29 cellular contexts compared by ENCODE assay signal in the genomic region with DNA sequence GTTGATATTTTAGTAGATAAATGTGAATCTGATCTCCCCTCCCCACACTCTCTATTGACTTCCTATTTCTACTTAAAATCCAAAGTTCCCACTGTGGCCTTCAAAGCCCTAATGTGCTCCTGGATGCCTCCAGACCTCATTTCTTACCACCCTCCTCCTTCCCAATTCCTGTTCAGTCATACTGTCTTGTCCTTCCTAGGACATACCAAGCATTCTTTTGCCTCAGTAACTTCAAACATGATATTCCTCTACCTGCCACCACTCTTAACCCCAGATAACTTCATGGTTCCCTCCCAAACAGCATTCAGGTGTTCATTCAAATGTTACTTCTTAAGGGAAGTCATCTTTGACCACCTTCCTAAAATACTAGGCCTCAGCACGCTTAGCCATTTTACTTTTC.
"Had no signal": no experiment of that assay in that cellular context is flagged by ENCODE, and none has a peak within 500 bp of the region (broad histone marks: within the 10 kb centered on the region; RNA-seq: fewer than 3 reads in every experiment).

No MANE protein-coding gene starts in this region.

- H3K4me1 ChIP-seq: adrenal gland, body of pancreas, breast epithelium had no signal

- H3K36me3 Mint-ChIP-seq: activated CD4-positive, alpha-beta memory T cell treated with anti-CD3 and anti-CD28 coated beads for 36 hours; activated naive CD4-positive, alpha-beta T cell treated with anti-CD3 and anti-CD28 coated beads, Interleukin-2, amount 50 U/mL, for 72 hours had no signal

- H3K4me1 Mint-ChIP-seq: activated B cell treated with CpG ODN at 0.5 μM for 24 hours had no signal

- H3K9me3 ChIP-seq: adrenal gland, body of pancreas, breast epithelium, MG63 had no signal

- H3K27me3 ChIP-seq: adrenal gland, body of pancreas, breast epithelium, MG63 had no signal

- ATAC-seq: activated naive CD4-positive, alpha-beta T cell treated with anti-CD3 and anti-CD28 coated beads, Interleukin-2, amount 50 U/mL, for 72 hours; activated T-cell treated with anti-CD3 and anti-CD28 coated beads, Interleukin-2, amount 50 U/mL, for 4 hours; body of pancreas; Panc1; SK-N-SH treated with all-trans-retinoic acid at 6 μM for 48 hours had no signal

- H3K27ac Mint-ChIP-seq: activated B cell treated with CpG ODN at 0.5 μM for 24 hours; activated CD4-positive, alpha-beta memory T cell treated with anti-CD3 and anti-CD28 coated beads for 36 hours; activated naive CD4-positive, alpha-beta T cell treated with anti-CD3 and anti-CD28 coated beads for 36 hours; activated naive CD4-positive, alpha-beta T cell treated with anti-CD3 and anti-CD28 coated beads, Interleukin-2, amount 50 U/mL, for 72 hours; activated T-helper 1 cell treated with anti-CD3 and anti-CD28 coated beads, Interleukin-12 subunit alpha, Interleukin-12 subunit beta, Interleukin-2, Interleukin-4 antibody, amounts not matched to agents 30 ng/mL and 10 ng/mL and 1 ng/mL, durations not matched to agents 14 hours and 24 hours and 36 hours had no signal

- H3K27me3 Mint-ChIP-seq: activated B cell treated with CpG ODN at 0.5 μM for 24 hours; activated CD4-positive, alpha-beta memory T cell treated with anti-CD3 and anti-CD28 coated beads for 36 hours had no signal

- H3K4me3 ChIP-seq: adrenal gland, body of pancreas, breast epithelium, MG63 had no signal

- H3K27ac ChIP-seq: adrenal gland, body of pancreas, breast epithelium had no signal

- DNase-seq: activated B cell treated with CpG ODN at 0.5 μM for 24 hours; activated CD4-positive, alpha-beta memory T cell treated with anti-CD3 and anti-CD28 coated beads for 36 hours; activated CD4-positive, alpha-beta T cell treated with anti-CD3 and anti-CD28 coated beads for 4 hours; activated CD4-positive, alpha-beta T cell treated with anti-CD3 and anti-CD28 coated beads, Interleukin-2, amount 50 U/mL, for 1 hour; activated CD4-positive, CD25-positive, alpha-beta regulatory T cell treated with anti-CD3 and anti-CD28 coated beads, Interleukin-2, amount 50 U/mL, for 72 hours; activated CD8-positive, alpha-beta memory T cell treated with anti-CD3 and anti-CD28 coated beads, Interleukin-2, amount 50 U/mL, for 4 hours; activated gamma-delta T cell treated with Interleukin-2 at 50 U/mL for 16 hours; activated naive CD4-positive, alpha-beta T cell treated with anti-CD3 and anti-CD28 coated beads for 36 hours; activated T-cell treated with anti-CD3 and anti-CD28 coated beads for 4 hours; activated T-cell treated with anti-CD3 and anti-CD28 coated beads, Interleukin-2, amount 50 U/mL, for 4 hours; adrenal gland; body of pancreas; MG63; NCI-H1048; NCI-H1105 treated with DMSO at 0.1 percent for 48 hours; NCI-H1436; NCI-H1694; NCI-H1930; NCI-H2081 treated with DMSO at 0.1 percent for 48 hours; NCI-H345; NCI-H524 treated with DMSO at 0.1 percent for 48 hours; SHP77; T-helper 1 cell had no signal

- H3K4me3 Mint-ChIP-seq: activated B cell treated with CpG ODN at 0.5 μM for 24 hours; activated CD4-positive, alpha-beta memory T cell treated with anti-CD3 and anti-CD28 coated beads for 36 hours; activated naive CD4-positive, alpha-beta T cell treated with anti-CD3 and anti-CD28 coated beads for 36 hours; activated T-cell treated with anti-CD3 and anti-CD28 coated beads, Interleukin-2, amount 50 U/mL, for 4 hours; activated T-helper 1 cell treated with anti-CD3 and anti-CD28 coated beads, Interleukin-12 subunit alpha, Interleukin-12 subunit beta, Interleukin-2, Interleukin-4 antibody, amounts not matched to agents 30 ng/mL and 10 ng/mL and 1 ng/mL, durations not matched to agents 14 hours and 24 hours and 36 hours had no signal

- FAIRE-seq: astrocyte had no signal

- H3K9me3 Mint-ChIP-seq: activated B cell treated with CpG ODN at 0.5 μM for 24 hours; activated CD4-positive, alpha-beta memory T cell treated with anti-CD3 and anti-CD28 coated beads for 36 hours; activated naive CD4-positive, alpha-beta T cell treated with anti-CD3 and anti-CD28 coated beads for 36 hours; activated naive CD4-positive, alpha-beta T cell treated with anti-CD3 and anti-CD28 coated beads, Interleukin-2, amount 50 U/mL, for 72 hours; activated T-cell treated with anti-CD3 and anti-CD28 coated beads, Interleukin-2, amount 50 U/mL, for 4 hours; activated T-helper 1 cell treated with anti-CD3 and anti-CD28 coated beads, Interleukin-12 subunit alpha, Interleukin-12 subunit beta, Interleukin-2, Interleukin-4 antibody, amounts not matched to agents 30 ng/mL and 10 ng/mL and 1 ng/mL, durations not matched to agents 14 hours and 24 hours and 36 hours had no signal

- H3K36me3 ChIP-seq: adrenal gland, breast epithelium, MG63 had no signal
